ENCODE assay signal across 9 cellular contexts in the genomic region with DNA sequence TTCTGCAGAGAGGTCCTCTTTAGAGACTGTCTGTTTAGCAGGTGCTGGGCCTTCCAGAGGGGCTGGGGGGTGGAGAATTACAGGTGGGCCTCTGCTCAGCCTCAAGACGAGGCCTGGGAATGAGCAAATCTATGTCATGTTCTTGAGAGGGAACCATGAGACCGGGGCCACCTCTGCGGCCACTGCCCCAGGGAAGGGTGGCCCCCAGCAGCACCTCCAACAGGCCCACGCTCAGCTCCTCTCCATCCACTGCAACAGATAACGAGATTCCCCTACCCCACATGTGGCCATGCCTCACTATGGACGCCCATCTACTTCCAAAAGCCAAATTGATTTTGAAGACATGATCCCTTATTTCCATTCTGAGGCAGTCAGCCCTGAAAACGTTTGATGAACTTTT.
"Had no signal": no experiment of that assay in that cellular context is flagged by ENCODE, and none has a peak within 500 bp of the region (broad histone marks: within the 10 kb centered on the region; RNA-seq: fewer than 3 reads in every experiment).

No MANE protein-coding gene starts in this region.

- H3K27ac ChIP-seq: GM23248 had no signal

- DNase-seq: GM23248, GOT3, H9, HCEC 1CT, IMR-90, KG1 had no signal

- H3K4me3 ChIP-seq: GM23248, K562 had no signal

- H3K9ac ChIP-seq: GM23248 had no signal

- H2AFZ ChIP-seq: GM23248 had no signal

- FAIRE-seq: H54, HTR-8/SVneo, K562 had no signal
